ENCODE assay signal across 19 cellular contexts in genomic region chr5:19771174-19771835, GRCh38.
DNase-seq lines count a peak whose midpoint lies in the region; ATAC-seq and TF ChIP-seq lines count a peak whose summit lies in the region.
"Had no signal": no experiment of that assay in that cellular context is flagged by ENCODE, and none has a peak within 500 bp of the region (broad histone marks: within the 10 kb centered on the region; RNA-seq: fewer than 3 reads in every experiment).

No MANE protein-coding gene starts in this region.

- TF ChIP-seq CTCF in choroid plexus epithelial cell (conservative IDR thresholded peaks at IDR 0.05; ENCODE audit: low read depth, low read length) (no peak), nephron progenitor cell (IDR thresholded peaks at IDR 0.05) (no peak), glutamatergic neuron (IDR thresholded peaks at IDR 0.05; ENCODE audit: partially characterized antibody, unreplicated experiment) (no peak), omental fat pad (IDR thresholded peaks at IDR 0.05) (no peak)

- no peak for ATAC-seq in omental fat pad (ENCODE audit: low FRiP score)
- ATAC-seq: mucosa of descending colon had no signal

- H3K27ac Mint-ChIP-seq in nephron progenitor cell: peak overlapping the region; percentile 10
- H3K27ac Mint-ChIP-seq in glutamatergic neuron (ENCODE audit: unreplicated experiment): no peak overlapping the region

- H3K4me1 ChIP-seq in SJCRH30: no peaks in the 10 kb centered on the region
- H3K4me1 ChIP-seq: esophagus muscularis mucosa had no signal

- H3K4me1 Mint-ChIP-seq in nephron progenitor cell: no peaks in the 10 kb centered on the region
- H3K4me1 Mint-ChIP-seq in glutamatergic neuron (ENCODE audit: low read depth, unreplicated experiment): no peaks in the 10 kb centered on the region

- H3K4me3 ChIP-seq in choroid plexus epithelial cell (ENCODE audit: low read depth, low read length) (no peak overlapping the region), SJCRH30 (no peak overlapping the region)
- H3K4me3 ChIP-seq: dorsolateral prefrontal cortex, esophagus muscularis mucosa, mucosa of descending colon had no signal

- H3K36me3 Mint-ChIP-seq in nephron progenitor cell (ENCODE audit: low read depth) (no peaks in the 10 kb centered on the region), glutamatergic neuron (ENCODE audit: unreplicated experiment) (no peaks in the 10 kb centered on the region)

- H3K4me3 Mint-ChIP-seq in nephron progenitor cell: no peak overlapping the region
- H3K4me3 Mint-ChIP-seq in glutamatergic neuron (ENCODE audit: unreplicated experiment): no peak overlapping the region

- H3K9me3 Mint-ChIP-seq in nephron progenitor cell: no peaks in the 10 kb centered on the region
- no peaks in the 10 kb centered on the region for H3K9me3 Mint-ChIP-seq in glutamatergic neuron (ENCODE audit: unreplicated experiment)

- peak; percentile 65 for DNase-seq in EL
- DNase-seq in NCI-H226: peak; percentile 70
- peak; percentile 20 for DNase-seq in choroid plexus epithelial cell (ENCODE audit: low read depth)
- no peak for DNase-seq in nephron progenitor cell
- DNase-seq in NOMO-1 treated with dmso at 0.1 percent for 144 hours (lab: John Stamatoyannopoulos, UW; ENCODE audit: unreplicated experiment): no peak
- DNase-seq in glutamatergic neuron: no peak
- no peak for DNase-seq in SJCRH30
- no peak for DNase-seq in omental fat pad (ENCODE audit: low spot score)
- DNase-seq: activated CD4-positive, alpha-beta T cell treated with anti-CD3 and anti-CD28 coated beads, Interleukin-2, amount 50 U/mL, for 4 hours; activated naive CD4-positive, alpha-beta T cell treated with anti-CD3 and anti-CD28 coated beads, Interleukin-2, amount 50 U/mL, for 16 hours; COR-L47; dorsolateral prefrontal cortex; mucosa of descending colon; MV-4-11; NCI-H2029 treated with DMSO at 0.1 percent for 48 hours; NCI-H526 treated with DMSO at 0.1 percent for 48 hours; occipital lobe; stimulated activated CD4-positive, alpha-beta T cell treated with anti-CD3 and anti-CD28 coated beads, Interleukin-2, amount 100 ng/mL, for 48 hours had no signal

- no peaks in the 10 kb centered on the region for H3K36me3 ChIP-seq in SJCRH30
- H3K36me3 ChIP-seq: esophagus muscularis mucosa had no signal

- H3K9me3 ChIP-seq in SJCRH30 (replicated peaks): no peaks in the 10 kb centered on the region
- H3K9me3 ChIP-seq: esophagus muscularis mucosa had no signal

- no peaks in the 10 kb centered on the region for H3K27me3 ChIP-seq in SJCRH30
- H3K27me3 ChIP-seq: dorsolateral prefrontal cortex, esophagus muscularis mucosa had no signal

- H3K27me3 Mint-ChIP-seq in nephron progenitor cell (ENCODE audit: low read depth, poor library complexity) (peaks cover 4% of the 10 kb centered on the region), glutamatergic neuron (ENCODE audit: unreplicated experiment) (no peaks in the 10 kb centered on the region)

- no peak overlapping the region for H3K27ac ChIP-seq in SJCRH30
- H3K27ac ChIP-seq: dorsolateral prefrontal cortex, esophagus muscularis mucosa had no signal

Comparison
In these comparisons a context has a peak if more than half of its experiments do, and no peak if none do; other contexts are left out.
1. DNase-seq: peak in EL (single experiment), NCI-H226 (single experiment) and choroid plexus epithelial cell (single experiment); none in nephron progenitor cell (single experiment), NOMO-1 treated with dmso at 0.1 percent for 144 hours (single experiment), glutamatergic neuron (single experiment), SJCRH30 (0 of 2) and omental fat pad (single experiment).